Comparison of ENCODE assay signal across 8 cellular contexts in genomic region chr2:169363027-169363569, GRCh38. TPM values are rescaled to one million over a fixed set of nuclear protein-coding genes. Genes with fewer than 3 reads are reported as not detected.
DNase-seq lines count a peak whose midpoint lies in the region; ATAC-seq, FAIRE-seq and TF ChIP-seq lines count a peak whose summit lies in the region.

No MANE protein-coding gene starts in this region.

- no peaks in the 10 kb centered on the region for H4K20me1 ChIP-seq in astrocyte (ENCODE audit: insufficient read depth, low read length)

- peak overlapping the region; percentile 26 for H3K4me3 ChIP-seq in astrocyte (ENCODE audit: insufficient read depth, low read depth, low read length)

- H3K36me3 Mint-ChIP-seq in stimulated activated naive CD8-positive, alpha-beta T cell treated with anti-CD3 and anti-CD28 coated beads, Interleukin-15, Interleukin-2, amounts not matched to agents 100 ng/mL and 50 ng/mL, for 24 hours (ENCODE audit: low read depth): no peaks in the 10 kb centered on the region
- H3K36me3 Mint-ChIP-seq in astrocyte (ENCODE audit: low read depth, unreplicated experiment): no peaks in the 10 kb centered on the region
- H3K36me3 Mint-ChIP-seq in mesothelial cell of epicardium: no peaks in the 10 kb centered on the region

- H3K79me2 ChIP-seq in astrocyte (ENCODE audit: insufficient read depth, low read length): no peaks in the 10 kb centered on the region

- H3K4me2 ChIP-seq in astrocyte (ENCODE audit: low read length): peak overlapping the region; percentile 88

- H3K27ac ChIP-seq in astrocyte (ENCODE audit: low read depth, low read length): no peak overlapping the region

- H3K4me1 Mint-ChIP-seq in stimulated activated naive CD8-positive, alpha-beta T cell treated with anti-CD3 and anti-CD28 coated beads, Interleukin-15, Interleukin-2, amounts not matched to agents 100 ng/mL and 50 ng/mL, for 24 hours (ENCODE audit: low read depth): peaks cover 36% of the 10 kb centered on the region
- peaks cover 6% of the 10 kb centered on the region for H3K4me1 Mint-ChIP-seq in astrocyte (ENCODE audit: low read depth, unreplicated experiment)
- H3K4me1 Mint-ChIP-seq in mesothelial cell of epicardium: peaks cover 43% of the 10 kb centered on the region

- TF ChIP-seq CTCF in astrocyte (IDR thresholded peaks at IDR 0.05; ENCODE audit: insufficient read depth, low read depth, low read length): no peak
- TF ChIP-seq CTCF in mesothelial cell of epicardium (IDR thresholded peaks at IDR 0.05; ENCODE audit: unreplicated experiment): no peak

- DNase-seq in stimulated activated naive CD8-positive, alpha-beta T cell treated with anti-CD3 and anti-CD28 coated beads, Interleukin-15, Interleukin-2, amounts not matched to agents 100 U/mL and 50 U/mL, for 24 hours: no peak
- DNase-seq in astrocyte (ENCODE audit: low read depth): no peak
- no peak for DNase-seq in mesothelial cell of epicardium (ENCODE audit: low spot score in 2 of 2, unreplicated experiment in 2 of 2)
- no peak for DNase-seq in NCI-H1436 treated with DMSO at 0.1 percent for 48 hours (lab: John Stamatoyannopoulos, UW)
- no peak for DNase-seq in DMS114 treated with DMSO at 0.1 percent for 48 hours (lab: John Stamatoyannopoulos, UW; ENCODE audit: unreplicated experiment)
- DNase-seq in NCI-H774 (lab: John Stamatoyannopoulos, UW): no peak

- peaks cover 54% of the 10 kb centered on the region for H3K27me3 ChIP-seq in astrocyte (ENCODE audit: insufficient read depth, low read length)

- ATAC-seq in stimulated activated naive CD8-positive, alpha-beta T cell treated with anti-CD3 and anti-CD28 coated beads, Interleukin-15, Interleukin-2, amounts not matched to agents 100 U/mL and 50 U/mL, for 24 hours: no peak
- no peak for ATAC-seq in GM21786 (IDR thresholded peaks at IDR 0.05; ENCODE audit: unreplicated experiment)

- peaks cover 62% of the 10 kb centered on the region for H3K27me3 Mint-ChIP-seq in stimulated activated naive CD8-positive, alpha-beta T cell treated with anti-CD3 and anti-CD28 coated beads, Interleukin-15, Interleukin-2, amounts not matched to agents 100 ng/mL and 50 ng/mL, for 24 hours
- H3K27me3 Mint-ChIP-seq in astrocyte (ENCODE audit: low read depth, unreplicated experiment) (peaks cover 37% of the 10 kb centered on the region), mesothelial cell of epicardium (ENCODE audit: low read depth) (peaks cover 49% of the 10 kb centered on the region)

- peaks cover 33% of the 10 kb centered on the region for H3K4me1 ChIP-seq in astrocyte (ENCODE audit: insufficient read depth, low read length)

- H3K27ac Mint-ChIP-seq in stimulated activated naive CD8-positive, alpha-beta T cell treated with anti-CD3 and anti-CD28 coated beads, Interleukin-15, Interleukin-2, amounts not matched to agents 100 ng/mL and 50 ng/mL, for 24 hours: peak overlapping the region; percentile 80
- peak overlapping the region; percentile 1 for H3K27ac Mint-ChIP-seq in astrocyte (ENCODE audit: unreplicated experiment)
- H3K27ac Mint-ChIP-seq in mesothelial cell of epicardium: peak overlapping the region; percentile 96

- H3K9me3 Mint-ChIP-seq in stimulated activated naive CD8-positive, alpha-beta T cell treated with anti-CD3 and anti-CD28 coated beads, Interleukin-15, Interleukin-2, amounts not matched to agents 100 ng/mL and 50 ng/mL, for 24 hours: no peaks in the 10 kb centered on the region
- H3K9me3 Mint-ChIP-seq in astrocyte (ENCODE audit: unreplicated experiment): no peaks in the 10 kb centered on the region
- no peaks in the 10 kb centered on the region for H3K9me3 Mint-ChIP-seq in mesothelial cell of epicardium

- H3K4me3 Mint-ChIP-seq in stimulated activated naive CD8-positive, alpha-beta T cell treated with anti-CD3 and anti-CD28 coated beads, Interleukin-15, Interleukin-2, amounts not matched to agents 100 ng/mL and 50 ng/mL, for 24 hours: peak overlapping the region; percentile 82
- peak overlapping the region; percentile 79 for H3K4me3 Mint-ChIP-seq in astrocyte (ENCODE audit: unreplicated experiment)
- peak overlapping the region; percentile 76 for H3K4me3 Mint-ChIP-seq in mesothelial cell of epicardium

- H3K36me3 ChIP-seq in astrocyte (ENCODE audit: insufficient read depth, low read length): no peaks in the 10 kb centered on the region

- no peak overlapping the region for H2AFZ ChIP-seq in astrocyte (ENCODE audit: low read depth, low read length)

- H3K9ac ChIP-seq in astrocyte (ENCODE audit: low read length): no peak overlapping the region

- H3K9me3 ChIP-seq in astrocyte (ENCODE audit: insufficient read depth, low read depth, low read length): no peaks in the 10 kb centered on the region

- no peak for FAIRE-seq in astrocyte (lab: Jason Lieb, UNC)

RNA-seq across cellular contexts. Expression of gene LRP2, which starts 0.8 kb away (rescaled TPM):
- total RNA-seq in astrocyte (0.79 and 1.00 TPM in 2 replicates), mesothelial cell of epicardium (52.1 to 54.3 TPM (median 54.2 TPM) in 3 replicates)

Comparison
In these comparisons a context has a peak if more than half of its experiments do, and no peak if none do; other contexts are left out.
1. H3K27ac Mint-ChIP-seq: peak in every context shown above with its lines; median percentile 96 in mesothelial cell of epicardium; 80 in stimulated activated naive CD8-positive, alpha-beta T cell treated with anti-CD3 and anti-CD28 coated beads, Interleukin-15, Interleukin-2, amounts not matched to agents 100 ng/mL and 50 ng/mL, for 24 hours; 1 in astrocyte.
2. RNA of gene LRP2, which starts 0.8 kb away (total RNA-seq): 52.1 to 54.3 TPM in mesothelial cell of epicardium; 0.79 to 1.00 TPM in astrocyte; every median in the first group is over 10 times any median in the second.
3. Peak in every context shown above with its lines, with median percentiles within 50 percentile points of each other: H3K4me3 Mint-ChIP-seq.